Comparison of ENCODE assay signal across 8 cellular contexts in genomic region chr18:24427484-24427883, GRCh38. TPM values are rescaled to one million over a fixed set of nuclear protein-coding genes. Genes with fewer than 3 reads are reported as not detected.
DNase-seq lines count a peak whose midpoint lies in the region; ATAC-seq and TF ChIP-seq lines count a peak whose summit lies in the region.

No MANE protein-coding gene starts in this region.

- no peak for ATAC-seq in Right ventricle myocardium superior (ENCODE audit: poor library complexity)
- ATAC-seq in WTC11 = no peak
- no peak for ATAC-seq in sciatic nerve
- no peak for ATAC-seq in GM21381 (IDR thresholded peaks at IDR 0.05; ENCODE audit: unreplicated experiment)

- POLR2A ChIA-PET in WTC11 (lab: Charles Lee) = interaction anchor here (1.0 to 1.9 kb wide), 3 partner anchors 30 to 288 kb away, joined by 3 to 13 read pairs (median 7); partner anchors contain the start of genes CABYR and OSBPL1A

- peak overlapping the region; percentile 95 for H3K27ac Mint-ChIP-seq in WTC11

- intact Hi-C loops in left ventricle myocardium inferior (cut with micrococcal nuclease) = no loop called here
- intact Hi-C loops in Right ventricle myocardium superior (cut with DNase I) = no loop called here
- intact Hi-C loops in stomach (cut with DNase I; ENCODE audit: low total_unique reads) = no loop called here
- intact Hi-C loops in sciatic nerve (cut with DNase I) = no loop called here

- H3K9me3 ChIP-seq in left ventricle myocardium inferior (replicated peaks) = no peaks in the 10 kb centered on the region
- H3K9me3 ChIP-seq in iPS-18a (ENCODE audit: control insufficient read depth, low read depth, low read length) = no peaks in the 10 kb centered on the region
- peaks cover 0 to 5% (median 0%) of the 10 kb centered on the region in 4 donors for H3K9me3 ChIP-seq in stomach

- H3K4me3 ChIP-seq in left ventricle myocardium inferior (peak overlapping the region; percentile 82), iPS-18a (ENCODE audit: low read length) (peak overlapping the region; percentile 92), stomach (peak overlapping the region; percentile 85 to 91 (median 88))

- DNase-seq in left ventricle myocardium inferior (no peak), Right ventricle myocardium superior (no peak), WTC11 (ENCODE audit: low spot score) (no peak), stomach (no peak), sciatic nerve (ENCODE audit: low spot score) (no peak), mesenteric fat pad (ENCODE audit: low spot score) (no peak)

- no peak for TF ChIP-seq POLR2A in stomach (IDR thresholded peaks at IDR 0.05)

- TF ChIP-seq EP300 in stomach (IDR thresholded peaks at IDR 0.05) = no peak

- H3K9ac ChIP-seq in iPS-18a (ENCODE audit: low read length) = peak overlapping the region; percentile 98

- H3K27me3 Mint-ChIP-seq in WTC11 (ENCODE audit: low read depth) = peaks cover 8% of the 10 kb centered on the region

- H3K9me3 Mint-ChIP-seq in WTC11 = no peaks in the 10 kb centered on the region

- peaks cover 32% of the 10 kb centered on the region for H3K27me3 ChIP-seq in left ventricle myocardium inferior (ENCODE audit: low read depth)
- H3K27me3 ChIP-seq in iPS-18a (ENCODE audit: control insufficient read depth, insufficient read depth, low read length) = no peaks in the 10 kb centered on the region
- H3K27me3 ChIP-seq in stomach = peaks cover 0 to 19% (median 0%) of the 10 kb centered on the region in 3 donors

- 44 to 55% (median 51%) methylated on average over 3 of the region's 3 CpGs for WGBS in stomach, 5 donors

- TF ChIP-seq CTCF in left ventricle myocardium inferior (IDR thresholded peaks at IDR 0.05; ENCODE audit: borderline replicate concordance) = no peak
- TF ChIP-seq CTCF in WTC11 (IDR thresholded peaks at IDR 0.05) = no peak
- TF ChIP-seq CTCF in stomach (IDR thresholded peaks at IDR 0.05) = no peak

- H3K4me1 ChIP-seq in left ventricle myocardium inferior = peaks cover 23% of the 10 kb centered on the region
- H3K4me1 ChIP-seq in iPS-18a (ENCODE audit: control insufficient read depth, low read depth, low read length) = peaks cover 20% of the 10 kb centered on the region
- H3K4me1 ChIP-seq in stomach = peaks cover 6 to 18% (median 14%) of the 10 kb centered on the region in 4 donors

- peaks cover 21% of the 10 kb centered on the region for H3K4me1 Mint-ChIP-seq in WTC11

- H3K36me3 Mint-ChIP-seq in WTC11 = peaks cover 11% of the 10 kb centered on the region

- CTCF ChIA-PET in WTC11 (lab: Charles Lee) = interaction anchor here (0.7 to 1.4 kb wide), 4 partner anchors 61 to 251 kb away, joined by 3 to 8 read pairs (median 6); no protein-coding TSS in a partner anchor

- H3K4me3 Mint-ChIP-seq in WTC11 = peak overlapping the region; percentile 91

- H3K36me3 ChIP-seq in left ventricle myocardium inferior (peaks cover 17% of the 10 kb centered on the region), iPS-18a (ENCODE audit: control insufficient read depth, low read depth, low read length) (peaks cover 12% of the 10 kb centered on the region), stomach (peaks cover 0 to 22% (median 15%) of the 10 kb centered on the region in 4 donors)

- H3K27ac ChIP-seq in left ventricle myocardium inferior (replicated peaks) = no peak overlapping the region
- H3K27ac ChIP-seq in iPS-18a (ENCODE audit: low read length) = peak overlapping the region; percentile 84
- H3K27ac ChIP-seq in stomach = no peak overlapping the region

TF ChIP-seq in WTC11, 78 proteins besides CTCF, POLR2A, EP300 and RAD21:
- TF ChIP-seq NFATC4 (CRISPR knock-in tag; IDR thresholded peaks at IDR 0.05) = no peak

RNA-seq across cellular contexts. Expression of gene IMPACT, which starts 1.0 kb away (rescaled TPM):
- 20.2 TPM for total RNA-seq in left ventricle myocardium inferior
- total RNA-seq in Right ventricle myocardium superior = 17.5 TPM
- 48.0 to 48.8 TPM (median 48.3 TPM) in 3 replicates for total RNA-seq in WTC11 (2021)
- total RNA-seq in stomach = 10 to 100 TPM in 3 of 5 donors, 1 to 10 TPM in 2; 4.6 to 33.0 (median 10.9) TPM
- polyA plus RNA-seq in stomach = 10 to 100 TPM; 10.7 to 18.9 (median 15.2) TPM
- total RNA-seq in sciatic nerve = 39.1 TPM
- 33.3 TPM for total RNA-seq in mesenteric fat pad

RNA-seq across cellular contexts. Expression of gene OSBPL1A, which starts 29.9 kb away (rescaled TPM):
- total RNA-seq in left ventricle myocardium inferior = 82.8 TPM
- 79.9 TPM for total RNA-seq in Right ventricle myocardium superior
- total RNA-seq in WTC11 (2021) = 53.1 to 55.1 TPM (median 54.4 TPM) in 3 replicates
- 100 to 1,000 TPM in 2 of 5 donors, 10 to 100 TPM in 3; 32.2 to 129 (median 45.8) TPM for total RNA-seq in stomach
- polyA plus RNA-seq in stomach = 10 to 100 TPM; 13.6 to 29.9 (median 14.7) TPM
- 117 TPM for total RNA-seq in sciatic nerve
- total RNA-seq in mesenteric fat pad = 162 TPM

RNA-seq across cellular contexts. Expression of gene HRH4, which starts 33.0 kb away (rescaled TPM):
- total RNA-seq in left ventricle myocardium inferior (0.33 TPM), Right ventricle myocardium superior (not detected), WTC11 (2021) (not detected in 3 replicates), stomach (under 1 TPM in 1 of 5 donors, not detected in 4; 0.37 TPM), sciatic nerve (0.36 TPM), mesenteric fat pad (0.39 TPM)
- polyA plus RNA-seq in stomach = under 1 TPM in 1 of 3 donors, not detected in 2; 0.03 TPM
